In the genomic region with DNA sequence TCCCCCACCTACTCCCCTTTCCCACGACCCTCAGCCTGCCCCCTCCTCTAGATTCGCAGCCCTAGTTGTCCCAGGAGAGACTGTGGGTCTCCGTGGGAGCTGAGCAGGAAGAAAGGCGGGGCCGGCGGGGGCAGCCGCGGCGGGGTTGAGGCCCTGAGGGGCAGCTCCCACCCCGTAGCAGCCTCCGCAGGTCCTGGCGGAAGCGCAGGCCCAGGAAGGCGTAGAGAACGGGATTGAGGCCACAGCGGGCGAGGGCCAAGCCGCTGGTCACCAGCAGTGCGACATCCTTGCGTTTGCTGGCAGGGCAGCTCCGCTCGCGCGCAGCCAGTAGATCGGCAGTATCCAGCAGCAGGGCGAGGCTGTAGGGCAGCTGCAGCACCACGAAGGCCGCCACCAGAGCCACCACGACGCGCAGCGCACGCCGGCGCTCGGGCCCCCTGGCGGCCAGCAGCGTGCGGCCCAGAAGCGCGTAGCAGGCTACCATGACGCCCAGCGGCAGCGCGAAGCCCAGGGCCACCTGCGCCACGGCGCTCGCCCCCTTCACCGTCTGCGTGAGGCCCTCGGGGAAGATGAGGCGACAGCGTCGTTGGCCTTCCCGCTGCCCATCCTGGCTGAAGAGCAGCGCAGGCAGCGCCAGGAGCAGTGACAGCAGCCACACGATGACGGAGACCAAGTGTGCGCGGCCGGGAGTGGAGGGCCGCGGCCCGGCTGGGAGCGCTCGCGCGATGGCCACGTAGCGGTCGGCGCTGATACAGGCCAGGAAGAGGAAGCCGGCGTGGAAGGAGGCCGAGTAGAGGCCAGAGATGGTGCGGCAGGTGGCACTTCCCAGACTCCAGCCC, we compare ENCODE assay signal across 8 cellular contexts. TPM values are rescaled to one million over a fixed set of nuclear protein-coding genes. Genes with fewer than 3 reads are reported as not detected.
DNase-seq lines count a peak whose midpoint lies in the region; ATAC-seq and TF ChIP-seq lines count a peak whose summit lies in the region.

No MANE protein-coding gene starts in this region.

- POLR2A ChIA-PET in GM10248 (lab: Yijun Ruan, JAX), result interaction anchor here (0.9 to 1.7 kb wide), 2 partner anchors 70 to 101 kb away, joined by 3 to 5 read pairs; partner anchors contain the start of genes RETREG3 and TUBG1

- ATAC-seq in heart left ventricle, result peak; percentile 5 to 50 (median 40)
- no peak for ATAC-seq in GM19328 (IDR thresholded peaks at IDR 0.05; ENCODE audit: unreplicated experiment)
- no peak for ATAC-seq in GM19452 (IDR thresholded peaks at IDR 0.05; ENCODE audit: unreplicated experiment)

- H3K9ac ChIP-seq in Karpas-422 (ENCODE audit: low read length) (peak overlapping the region; percentile 83), trophoblast cell (ENCODE audit: low read length) (peak overlapping the region; percentile 75)

- H3K4me1 ChIP-seq in Karpas-422 (ENCODE audit: low read length) (peaks cover 48% of the 10 kb centered on the region), adrenal gland (replicated peaks in 1 of 2) (peaks cover 40 to 70% of the 10 kb centered on the region in 2 donors), heart left ventricle (peaks cover 2 to 85% (median 66%) of the 10 kb centered on the region in 12 donors), trophoblast cell (ENCODE audit: control insufficient read depth in 1 of 2, insufficient read depth in 2 of 2, low read length in 2 of 2) (peaks cover 37 to 40% of the 10 kb centered on the region in 2 experiments)

- H4K8ac ChIP-seq in trophoblast cell (ENCODE audit: low read depth, low read length), result peak overlapping the region; percentile 100

- peak overlapping the region; percentile 81 for H3K27ac ChIP-seq in Karpas-422 (ENCODE audit: low read length)
- peak overlapping the region; percentile 80 to 96 (median 91) for H3K27ac ChIP-seq in adrenal gland
- peak overlapping the region; percentile 76 to 99 (median 96) for H3K27ac ChIP-seq in heart left ventricle
- peak overlapping the region; percentile 89 for H3K27ac ChIP-seq in trophoblast cell (ENCODE audit: low read depth, low read length)

- in situ Hi-C loops in SK-MEL-5 (cut with HindIII; ENCODE audit: low pct_unique_long_range_greater_than_20kb, low sequenced_read_pairs), result no loop called here

- H2AFZ ChIP-seq in Karpas-422 (ENCODE audit: low read length) (peak overlapping the region; percentile 72; the same call in 1 of the 2 replicates), trophoblast cell (ENCODE audit: insufficient read depth, low read length, poor library complexity) (peak overlapping the region; percentile 96)

- H4K12ac ChIP-seq in trophoblast cell (ENCODE audit: low read depth, low read length), result peak overlapping the region; percentile 95

- H3K27me3 ChIP-seq in Karpas-422 (ENCODE audit: low read length) (no peaks in the 10 kb centered on the region), adrenal gland (no peaks in the 10 kb centered on the region), heart left ventricle (peaks cover 0 to 25% (median 0%) of the 10 kb centered on the region in 9 donors), trophoblast cell (ENCODE audit: insufficient read depth, low read length) (peaks cover 33% of the 10 kb centered on the region)

- peak overlapping the region; percentile 29 for H2AK5ac ChIP-seq in trophoblast cell (ENCODE audit: low read length)

- peaks cover 32% of the 10 kb centered on the region for H3K79me1 ChIP-seq in trophoblast cell (ENCODE audit: low read length)

- no peaks in the 10 kb centered on the region for H3K9me2 ChIP-seq in Karpas-422 (replicated peaks; ENCODE audit: insufficient read depth, low read length)

- peak overlapping the region; percentile 88 for H3K4ac ChIP-seq in trophoblast cell (ENCODE audit: low read depth, low read length)

- H2BK12ac ChIP-seq in trophoblast cell (ENCODE audit: low read length), result peak overlapping the region; percentile 78

- peaks cover 4% of the 10 kb centered on the region; the same call in 1 of the 2 replicates for H4K20me1 ChIP-seq in Karpas-422 (ENCODE audit: insufficient read depth, low read depth, low read length)

- peak overlapping the region; percentile 84 for H2BK5ac ChIP-seq in trophoblast cell (ENCODE audit: low read depth, low read length, poor library complexity)

- 5 to 11% (median 6%) methylated on average over 8 to 78 of the region's 78 CpGs for WGBS in adrenal gland, 4 donors
- WGBS in heart left ventricle, 4 donors, result 1 to 4% (median 3%) methylated on average over 16 to 78 of the region's 78 CpGs
- no CpG with 5 or more reads among the region's 78 CpGs for WGBS in trophoblast cell (ENCODE audit: extremely low coverage, insufficient coverage, insufficient read length)

- CTCF ChIA-PET in GM10248 (lab: Yijun Ruan, JAX), result interaction anchor here (0.7 to 6.5 kb wide), 36 partner anchors 8 to 804 kb away, joined by 3 to 97 read pairs (median 4); partner anchors contain the start of genes BECN1, DHX8, PSMC3IP and RETREG3

- H3K4me2 ChIP-seq in Karpas-422 (ENCODE audit: low read depth, low read length, poor library complexity, severe bottlenecking) (peak overlapping the region; percentile 100), trophoblast cell (ENCODE audit: low read length) (peak overlapping the region; percentile 94)

- intact Hi-C loops in adrenal gland (cut with DNase I) (loop anchor here (5.0 to 10.0 kb wide), 3 partner anchors 72 to 97 kb away; partner anchors contain the start of genes RETREG3 (in 1 of the 2) and TUBG1 (in 1 of the 2)), heart left ventricle (cut with DNase I) (loop anchor here (1.0 to 10.0 kb wide), 8 partner anchors 61 to 102 kb away; partner anchors contain the start of genes RETREG3 (in 5 of the 10), TUBG1 (in 5 of the 10) and PSMC3IP (in 2 of the 10))

- no peaks in the 10 kb centered on the region for H3K9me3 ChIP-seq in Karpas-422 (ENCODE audit: low read length)
- no peaks in the 10 kb centered on the region for H3K9me3 ChIP-seq in adrenal gland (replicated peaks in 1 of 3)
- H3K9me3 ChIP-seq in heart left ventricle, result no peaks in the 10 kb centered on the region
- H3K9me3 ChIP-seq in trophoblast cell (ENCODE audit: insufficient read depth, low read depth, low read length), result peaks cover 3% of the 10 kb centered on the region

- peak; percentile 97 for TF ChIP-seq CTCF in GM10248 (IDR thresholded peaks at IDR 0.05; ENCODE audit: control extremely low read depth, extremely low read depth, low read depth, missing control alignments)
- peak; percentile 62 to 98 (median 86) for TF ChIP-seq CTCF in adrenal gland (IDR thresholded peaks at IDR 0.05)
- TF ChIP-seq CTCF in heart left ventricle (IDR thresholded peaks at IDR 0.05), result peak; percentile 82 to 98 (median 92)

- H3K23ac ChIP-seq in trophoblast cell (ENCODE audit: low read length), result no peak overlapping the region

- peak; percentile 81 for DNase-seq in GM10248 (ENCODE audit: extremely low spot score)
- peak; percentile 92 for DNase-seq in Karpas-422
- peak; percentile 66 for DNase-seq in SK-MEL-5 (ENCODE audit: low read depth, low spot score)
- DNase-seq in adrenal gland, result peak; percentile 79 to 91 (median 86)
- DNase-seq in heart left ventricle, result peak; percentile 79 to 92 (median 85)
- DNase-seq in trophoblast cell, result peak; percentile 88 to 94

- no peaks in the 10 kb centered on the region for H3K79me2 ChIP-seq in Karpas-422 (ENCODE audit: low read length)
- peaks cover 9% of the 10 kb centered on the region for H3K79me2 ChIP-seq in trophoblast cell (ENCODE audit: control insufficient read depth, insufficient read depth, low read length, poor library complexity)

- H2BK120ac ChIP-seq in trophoblast cell (ENCODE audit: insufficient read depth, low read length, poor library complexity), result peak overlapping the region; percentile 98

- H3K36me3 ChIP-seq in Karpas-422 (ENCODE audit: insufficient read depth, low read length) (no peaks in the 10 kb centered on the region), adrenal gland (replicated peaks in 1 of 2) (no peaks in the 10 kb centered on the region), heart left ventricle (peaks cover 0 to 2% (median 0%) of the 10 kb centered on the region in 9 donors), trophoblast cell (ENCODE audit: control insufficient read depth in 1 of 2, insufficient read depth in 2 of 2, low read length in 2 of 2) (no peaks in the 10 kb centered on the region)

- H4K91ac ChIP-seq in trophoblast cell (ENCODE audit: low read depth, low read length), result peak overlapping the region; percentile 94

- peak; percentile 40 to 60 for TF ChIP-seq POLR2A in adrenal gland (IDR thresholded peaks at IDR 0.05)
- TF ChIP-seq POLR2A in heart left ventricle (IDR thresholded peaks at IDR 0.05), result peak in 1 of 2 donors; percentile 43

- H3K18ac ChIP-seq in trophoblast cell (ENCODE audit: low read length), result peak overlapping the region; percentile 98

- H3K4me3 ChIP-seq in Karpas-422 (ENCODE audit: low read length) (peak overlapping the region; percentile 81), adrenal gland (peak overlapping the region in 1 of 4 donors; percentile 95), heart left ventricle (peak overlapping the region; percentile 19 to 97 (median 85)), trophoblast cell (ENCODE audit: low read depth, low read length) (peak overlapping the region; percentile 62)

- peak overlapping the region; percentile 97 for H3K14ac ChIP-seq in trophoblast cell (ENCODE audit: low read length)

RNA-seq across cellular contexts. Expression of gene CCR10, which starts 1.9 kb away (rescaled TPM):
- 0.22 TPM in 1 of 2 replicates, not detected in the other for total RNA-seq in Karpas-422 (2014; rRNA removed; shearing (Covaris generic); ENCODE audit: low replicate concordance)
- 0.43 and 0.63 TPM in 2 replicates for total RNA-seq in SK-MEL-5 (2014; rRNA removed; shearing (Covaris generic))
- 0.90 and 1.1 TPM in 2 replicates for polyA plus RNA-seq in SK-MEL-5 (2015; cell fraction: cytosol; rRNA removed)
- 2.1 and 4.1 TPM in 2 replicates for polyA plus RNA-seq in SK-MEL-5 (2015; cell fraction: nucleus; rRNA removed)
- total RNA-seq in adrenal gland (1 to 10 TPM in 6 of 8 donors, under 1 TPM in 2; 0.80 to 7.9 (median 4.2) TPM), heart left ventricle (1 to 10 TPM; 1.2 to 3.1 (median 2.1) TPM)
- polyA plus RNA-seq in adrenal gland (1 to 10 TPM in 2 of 3 donors, under 1 TPM in 1; 0.31 to 3.6 (median 1.7) TPM), heart left ventricle (1 to 10 TPM; 1.1 to 2.1 TPM)
- polyA plus RNA-seq in trophoblast cell (2013), result 0.14 and 0.25 TPM in 2 replicates

RNA-seq across cellular contexts. Expression of gene CNTNAP1, which starts 2.6 kb away (rescaled TPM):
- total RNA-seq in Karpas-422 (2014; rRNA removed; shearing (Covaris generic); ENCODE audit: low replicate concordance), result 0.19 and 0.65 TPM in 2 replicates
- total RNA-seq in SK-MEL-5 (2014; rRNA removed; shearing (Covaris generic)), result 2.5 and 4.6 TPM in 2 replicates
- polyA plus RNA-seq in SK-MEL-5 (2015; cell fraction: cytosol; rRNA removed), result 7.3 and 8.0 TPM in 2 replicates
- 32.4 and 34.5 TPM in 2 replicates for polyA plus RNA-seq in SK-MEL-5 (2015; cell fraction: nucleus; rRNA removed)
- total RNA-seq in adrenal gland, result 10 to 100 TPM in 2 of 8 donors, 1 to 10 TPM in 6; 1.8 to 31.9 (median 5.4) TPM
- polyA plus RNA-seq in adrenal gland, result 10 to 100 TPM in 1 of 3 donors, 1 to 10 TPM in 2; 1.6 to 12.5 (median 5.7) TPM
- 10 to 100 TPM in 1 of 9 donors, 1 to 10 TPM in 8; 1.3 to 17.9 (median 3.1) TPM for total RNA-seq in heart left ventricle
- 1 to 10 TPM; 2.2 to 4.3 TPM for polyA plus RNA-seq in heart left ventricle
- 0.44 and 0.45 TPM in 2 replicates for polyA plus RNA-seq in trophoblast cell (2013)

RNA-seq across cellular contexts. Expression of gene PLEKHH3, which starts 2.9 kb away (rescaled TPM):
- total RNA-seq in Karpas-422 (2014; rRNA removed; shearing (Covaris generic); ENCODE audit: low replicate concordance), result 6.7 and 7.0 TPM in 2 replicates
- total RNA-seq in SK-MEL-5 (2014; rRNA removed; shearing (Covaris generic)), result 10.1 and 11.1 TPM in 2 replicates
- polyA plus RNA-seq in SK-MEL-5 (2015; cell fraction: cytosol; rRNA removed), result 21.6 and 28.0 TPM in 2 replicates
- polyA plus RNA-seq in SK-MEL-5 (2015; cell fraction: nucleus; rRNA removed), result 30.0 and 34.6 TPM in 2 replicates
- total RNA-seq in adrenal gland (10 to 100 TPM; 28.1 to 63.7 (median 46.6) TPM), heart left ventricle (10 to 100 TPM; 17.8 to 25.9 (median 23.6) TPM)
- polyA plus RNA-seq in adrenal gland (10 to 100 TPM in 2 of 3 donors, 1 to 10 TPM in 1; 1.8 to 73.2 (median 49.6) TPM), heart left ventricle (10 to 100 TPM; 19.5 to 19.9 TPM)
- 8.0 and 8.7 TPM in 2 replicates for polyA plus RNA-seq in trophoblast cell (2013)

RNA-seq across cellular contexts. Expression of gene TUBG2, which starts 20.6 kb away (rescaled TPM):
- total RNA-seq in Karpas-422 (2014; rRNA removed; shearing (Covaris generic); ENCODE audit: low replicate concordance), result 15.3 and 17.5 TPM in 2 replicates
- 8.7 and 9.9 TPM in 2 replicates for total RNA-seq in SK-MEL-5 (2014; rRNA removed; shearing (Covaris generic))
- polyA plus RNA-seq in SK-MEL-5 (2015; cell fraction: cytosol; rRNA removed), result 16.1 and 17.9 TPM in 2 replicates
- polyA plus RNA-seq in SK-MEL-5 (2015; cell fraction: nucleus; rRNA removed), result 132 and 149 TPM in 2 replicates
- total RNA-seq in adrenal gland, result 10 to 100 TPM; 21.5 to 63.9 (median 45.6) TPM
- polyA plus RNA-seq in adrenal gland, result 10 to 100 TPM; 19.3 to 65.1 (median 49.6) TPM
- total RNA-seq in heart left ventricle, result 10 to 100 TPM; 11.0 to 28.2 (median 16.7) TPM
- 10 to 100 TPM in 1 of 2 donors, 1 to 10 TPM in 1; 8.6 to 15.3 TPM for polyA plus RNA-seq in heart left ventricle
- 13.2 and 14.1 TPM in 2 replicates for polyA plus RNA-seq in trophoblast cell (2013)

Comparison
In these comparisons a context has a peak if more than half of its experiments do, and no peak if none do; other contexts are left out.
1. ATAC-seq: peak in heart left ventricle (4 of 4); none in GM19328 (single experiment) and GM19452 (single experiment).
2. Peak in every context shown above with its lines, with median percentiles within 50 percentile points of each other: DNase-seq, CTCF ChIP-seq and H3K27ac ChIP-seq.